ENCODE assay signal across 24 cellular contexts in genomic region chr1:40845895-40846294, GRCh38.
"Had no signal": no experiment of that assay in that cellular context is flagged by ENCODE, and none has a peak within 500 bp of the region (broad histone marks: within the 10 kb centered on the region; RNA-seq: fewer than 3 reads in every experiment).

No MANE protein-coding gene starts in this region.

- H3K4me2 ChIP-seq: hepatocyte had no signal

- DNase-seq: cortex of kidney; effector CD4-positive, alpha-beta T cell; foreskin fibroblast; gastrocnemius medialis; heart left ventricle; kidney; nephron progenitor cell; nucleus accumbens; stimulated activated CD4-positive, alpha-beta T cell treated with anti-CD3 and anti-CD28 coated beads, Interleukin-15, amount 100 ng/mL, for 24 hours; stimulated activated CD4-positive, alpha-beta T cell treated with anti-CD3 and anti-CD28 coated beads, Interleukin-2, amount 100 ng/mL, for 48 hours; stimulated activated naive CD8-positive, alpha-beta T cell treated with anti-CD3 and anti-CD28 coated beads, Interleukin-15, amount 100 ng/mL, for 72 hours; transverse colon; upper lobe of right lung had no signal

- H3K79me2 ChIP-seq: hepatocyte had no signal

- H2AFZ ChIP-seq: hepatocyte had no signal

- H3K27me3 Mint-ChIP-seq: stimulated activated naive CD8-positive, alpha-beta T cell treated with anti-CD3 and anti-CD28 coated beads, Interleukin-15, amount 100 ng/mL, for 72 hours had no signal

- H3K27me3 ChIP-seq: gastrocnemius medialis, heart left ventricle, hepatocyte, right atrium auricular region, suprapubic skin, transverse colon, upper lobe of right lung, vagina had no signal

- FAIRE-seq: kidney had no signal

- H3K27ac ChIP-seq: epithelial cell of prostate, gastrocnemius medialis, heart left ventricle, hepatocyte, prostate gland, right atrium auricular region, skin epidermis, suprapubic skin, upper lobe of right lung, vagina had no signal

- H3K27ac Mint-ChIP-seq: memory B cell, nephron progenitor cell had no signal

- H3K9me3 ChIP-seq: gastrocnemius medialis, prostate gland, suprapubic skin, transverse colon, upper lobe of right lung, vagina had no signal

- H3K4me1 ChIP-seq: gastrocnemius medialis, prostate gland, right atrium auricular region, upper lobe of right lung, vagina had no signal

- H3K4me3 ChIP-seq: gastrocnemius medialis, heart left ventricle, hepatocyte, lung, prostate gland, right atrium auricular region, skin epidermis, suprapubic skin, transverse colon, upper lobe of right lung, vagina had no signal

- H3K4me3 Mint-ChIP-seq: memory B cell, nephron progenitor cell had no signal

- ATAC-seq: esophagus mucosa; gastrocnemius medialis; heart left ventricle; left lobe of liver; stimulated activated naive CD8-positive, alpha-beta T cell treated with anti-CD3 and anti-CD28 coated beads, Interleukin-15, amount 100 ng/mL, for 72 hours; upper lobe of right lung had no signal

- H3K36me3 ChIP-seq: gastrocnemius medialis, heart left ventricle, prostate gland, right atrium auricular region, suprapubic skin, transverse colon, upper lobe of right lung, vagina had no signal
